ENCODE assay signal across 19 cellular contexts in the genomic region with DNA sequence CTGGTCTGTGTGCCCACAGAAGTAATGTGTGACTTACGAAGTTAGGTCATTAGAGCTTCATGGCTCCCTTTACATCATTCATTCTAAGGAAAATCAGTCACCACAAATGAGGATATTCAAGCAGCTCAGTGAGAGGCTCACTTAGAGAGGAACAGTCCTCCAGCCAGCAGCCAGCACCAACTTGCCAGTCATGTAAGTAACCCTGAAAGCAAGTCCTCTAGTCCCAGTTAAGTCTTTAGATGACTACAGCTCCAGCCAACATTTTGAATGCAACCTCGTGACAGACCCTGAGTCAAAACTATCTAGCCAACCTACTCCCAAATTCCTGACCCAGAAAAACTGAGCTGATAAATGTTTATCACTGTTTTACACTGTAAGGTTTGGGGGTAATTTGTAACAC.
DNase-seq lines count a peak whose midpoint lies in the region; ATAC-seq and TF ChIP-seq lines count a peak whose summit lies in the region.
"Had no signal": no experiment of that assay in that cellular context is flagged by ENCODE, and none has a peak within 500 bp of the region (broad histone marks: within the 10 kb centered on the region; RNA-seq: fewer than 3 reads in every experiment).

No MANE protein-coding gene starts in this region.

- peak; percentile 28 for DNase-seq in stimulated activated CD4-positive, alpha-beta T cell treated with anti-CD3 and anti-CD28 coated beads, Interleukin-1b, Interleukin-23, amount 100 ng/mL, for 48 hours
- DNase-seq in stimulated activated CD4-positive, alpha-beta T cell treated with anti-CD3 and anti-CD28 coated beads, Interleukin-4, amount 100 ng/mL, for 4 hours = no peak
- no peak for DNase-seq in epithelial cell of prostate (ENCODE audit: low read depth, low spot score)
- DNase-seq in upper lobe of right lung = no peak
- DNase-seq in NCI-H2227 (lab: John Stamatoyannopoulos, UW; ENCODE audit: unreplicated experiment) = no peak
- DNase-seq in pons (ENCODE audit: low spot score) = no peak
- DNase-seq: activated CD8-positive, alpha-beta memory T cell treated with anti-CD3 and anti-CD28 coated beads, Interleukin-2, amount 50 U/mL, for 48 hours; central memory CD4-positive, alpha-beta T cell; DMS 273 treated with DMSO at 0.1 percent for 48 hours; effector CD8-positive, alpha-beta T cell; foreskin keratinocyte; MG63; NCI-H2029; NCI-H69; Peyer's patch; psoas muscle; substantia nigra had no signal

- H3K4me1 ChIP-seq in upper lobe of right lung = no peaks in the 10 kb centered on the region
- H3K4me1 ChIP-seq: foreskin keratinocyte, Peyer's patch, psoas muscle had no signal

- no peaks in the 10 kb centered on the region for H3K36me3 ChIP-seq in upper lobe of right lung
- H3K36me3 ChIP-seq: MG63, Peyer's patch had no signal

- H3K9me3 ChIP-seq in upper lobe of right lung = no peaks in the 10 kb centered on the region
- H3K9me3 ChIP-seq: MG63, Peyer's patch, psoas muscle had no signal

- no peak overlapping the region for H3K4me3 ChIP-seq in upper lobe of right lung
- H3K4me3 ChIP-seq: MG63, Peyer's patch, psoas muscle had no signal

- no peak for TF ChIP-seq CTCF in upper lobe of right lung (IDR thresholded peaks at IDR 0.05)

- peak; percentile 56 for ATAC-seq in HG03442 (IDR thresholded peaks at IDR 0.05; ENCODE audit: unreplicated experiment)
- ATAC-seq in upper lobe of right lung = peak; percentile 42
- ATAC-seq in GM18873 (IDR thresholded peaks at IDR 0.05; ENCODE audit: low FRiP score, unreplicated experiment) = no peak
- ATAC-seq: foreskin keratinocyte, psoas muscle had no signal

- H3K27ac ChIP-seq in epithelial cell of prostate (peak overlapping the region; percentile 0), upper lobe of right lung (no peak overlapping the region)
- H3K27ac ChIP-seq: foreskin keratinocyte, Peyer's patch, psoas muscle had no signal

- H3K27me3 ChIP-seq in upper lobe of right lung = no peaks in the 10 kb centered on the region
- H3K27me3 ChIP-seq: foreskin keratinocyte, MG63, Peyer's patch had no signal

- intact Hi-C loops in upper lobe of right lung (cut with DNase I) = no loop called here
